16 cellular contexts compared by ENCODE assay signal in genomic region chr3:138829886-138830510, GRCh38.
"Had no signal": no experiment of that assay in that cellular context is flagged by ENCODE, and none has a peak within 500 bp of the region (broad histone marks: within the 10 kb centered on the region; RNA-seq: fewer than 3 reads in every experiment).

No MANE protein-coding gene starts in this region.

- H3K4me2 ChIP-seq: smooth muscle cell had no signal

- H3K9me3 Mint-ChIP-seq: naive B cell had no signal

- H3K27me3 ChIP-seq: body of pancreas, colonic mucosa, esophagus muscularis mucosa, transverse colon had no signal

- H3K36me3 Mint-ChIP-seq: naive B cell had no signal

- H3K27me3 Mint-ChIP-seq: activated naive CD8-positive, alpha-beta T cell treated with anti-CD3 and anti-CD28 coated beads for 36 hours; naive B cell had no signal

- H3K4me1 ChIP-seq: colonic mucosa had no signal

- H3K4me3 Mint-ChIP-seq: activated naive CD8-positive, alpha-beta T cell treated with anti-CD3 and anti-CD28 coated beads for 36 hours had no signal

- ATAC-seq: body of pancreas; left lobe of liver; right cardiac atrium; stimulated activated naive CD8-positive, alpha-beta T cell treated with anti-CD3 and anti-CD28 coated beads, Interleukin-15, Interleukin-2, amounts not matched to agents 100 U/mL and 50 U/mL, for 24 hours had no signal

- H3K27ac ChIP-seq: body of pancreas, colonic mucosa, esophagus muscularis mucosa, transverse colon had no signal

- DNase-seq: activated CD4-positive, CD25-positive, alpha-beta regulatory T cell treated with anti-CD3 and anti-CD28 coated beads, Interleukin-2, amount 50 U/mL, for 72 hours; activated gamma-delta T cell; activated naive CD8-positive, alpha-beta T cell treated with anti-CD3 and anti-CD28 coated beads for 36 hours; amygdala; body of pancreas; caudate nucleus; colonic mucosa; naive B cell; nucleus accumbens; right cardiac atrium; stimulated activated naive CD8-positive, alpha-beta T cell treated with anti-CD3 and anti-CD28 coated beads, Interleukin-15, Interleukin-2, amounts not matched to agents 100 U/mL and 50 U/mL, for 24 hours; T1000; transverse colon had no signal

- H3K27ac Mint-ChIP-seq: activated naive CD8-positive, alpha-beta T cell treated with anti-CD3 and anti-CD28 coated beads for 36 hours had no signal

- H3K9me3 ChIP-seq: colonic mucosa, esophagus muscularis mucosa, transverse colon had no signal
